In the genomic region with DNA sequence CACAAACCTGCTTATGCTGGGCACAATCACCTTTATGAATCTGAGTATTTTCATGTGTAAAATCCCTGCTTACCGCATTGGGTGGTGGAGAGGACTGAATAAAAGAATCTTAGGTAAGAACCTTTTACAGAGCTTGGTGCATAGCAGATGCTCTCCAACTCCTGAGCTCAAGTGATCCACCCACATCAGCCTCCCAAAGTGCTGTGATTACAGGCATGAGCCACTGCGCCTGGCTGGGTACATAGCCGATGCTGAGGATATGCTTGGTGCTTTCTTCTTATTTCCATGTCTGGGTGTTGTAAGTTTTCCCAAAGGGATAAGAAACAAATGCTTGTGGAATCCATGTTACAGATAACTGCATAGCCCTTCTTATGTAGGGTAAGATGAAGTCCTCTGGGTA, we compare ENCODE assay signal across 15 cellular contexts.
DNase-seq lines count a peak whose midpoint lies in the region; ATAC-seq, FAIRE-seq and TF ChIP-seq lines count a peak whose summit lies in the region.
"Had no signal": no experiment of that assay in that cellular context is flagged by ENCODE, and none has a peak within 500 bp of the region (broad histone marks: within the 10 kb centered on the region; RNA-seq: fewer than 3 reads in every experiment).

No MANE protein-coding gene starts in this region.

- H3K36me3 Mint-ChIP-seq in nephron progenitor cell (ENCODE audit: low read depth) = no peaks in the 10 kb centered on the region
- H3K36me3 Mint-ChIP-seq in activated naive CD4-positive, alpha-beta T cell treated with anti-CD3 and anti-CD28 coated beads, Interleukin-2, amount 50 U/mL, for 72 hours = peaks cover 0 to 9% of the 10 kb centered on the region in 2 donors
- H3K36me3 Mint-ChIP-seq: CD4-positive, CD25-positive, alpha-beta regulatory T cell had no signal

- H3K9me3 Mint-ChIP-seq in nephron progenitor cell = peaks cover 35% of the 10 kb centered on the region
- H3K9me3 Mint-ChIP-seq in activated naive CD4-positive, alpha-beta T cell treated with anti-CD3 and anti-CD28 coated beads, Interleukin-2, amount 50 U/mL, for 72 hours = peaks cover under 1 to 4% of the 10 kb centered on the region in 2 donors

- intact Hi-C loops in head of caudate nucleus (cut with DNase I) = no loop called here
- intact Hi-C loops in pancreas (cut with DNase I) = no loop called here

- no peaks in the 10 kb centered on the region for H3K27me3 ChIP-seq in pancreas

- peak; percentile 5 to 20 (median 7) for ATAC-seq in pancreas
- no peak for ATAC-seq in activated naive CD4-positive, alpha-beta T cell treated with anti-CD3 and anti-CD28 coated beads, Interleukin-2, amount 50 U/mL, for 72 hours
- ATAC-seq: HCT116 had no signal

- H3K4me3 ChIP-seq in pancreas = no peak overlapping the region

- H3K4me1 Mint-ChIP-seq in nephron progenitor cell = no peaks in the 10 kb centered on the region

- no peaks in the 10 kb centered on the region for H3K36me3 ChIP-seq in pancreas

- peaks cover 0 to 15% (median 0%) of the 10 kb centered on the region in 3 donors for H3K4me1 ChIP-seq in pancreas

- no peak for TF ChIP-seq CTCF in pancreas (IDR thresholded peaks at IDR 0.05)
- no peak for TF ChIP-seq CTCF in nephron progenitor cell (IDR thresholded peaks at IDR 0.05)

- no peak overlapping the region for H3K27ac ChIP-seq in pancreas
- H3K27ac ChIP-seq: 22Rv1 had no signal

- H3K27me3 Mint-ChIP-seq in nephron progenitor cell (ENCODE audit: low read depth, poor library complexity) = peaks cover 18% of the 10 kb centered on the region
- H3K27me3 Mint-ChIP-seq: CD4-positive, CD25-positive, alpha-beta regulatory T cell had no signal

- H3K9me3 ChIP-seq in pancreas = no peaks in the 10 kb centered on the region

- DNase-seq in activated CD8-positive, alpha-beta memory T cell treated with anti-CD3 and anti-CD28 coated beads for 24 hours = peak; percentile 19
- DNase-seq in activated CD8-positive, alpha-beta memory T cell treated with anti-CD3 and anti-CD28 coated beads, Interleukin-2, amount 50 U/mL, for 48 hours = no peak
- peak in 32 of 42 donors; percentile 31 to 89 (median 64) for DNase-seq in head of caudate nucleus
- DNase-seq in pancreas = no peak
- DNase-seq in nephron progenitor cell = no peak
- DNase-seq in NCI-H82 treated with DMSO at 0.1 percent for 48 hours (lab: John Stamatoyannopoulos, UW; ENCODE audit: unreplicated experiment) = no peak
- no peak for DNase-seq in T-helper 9 cell
- no peak for DNase-seq in activated naive CD4-positive, alpha-beta T cell treated with anti-CD3 and anti-CD28 coated beads, Interleukin-2, amount 50 U/mL, for 72 hours (ENCODE audit: low spot score in 2 of 2)
- DNase-seq: CD4-positive, CD25-positive, alpha-beta regulatory T cell; DMS53; GF-D8; IMR-90 had no signal

- H3K27ac Mint-ChIP-seq in nephron progenitor cell = no peak overlapping the region
- no peak overlapping the region for H3K27ac Mint-ChIP-seq in activated naive CD4-positive, alpha-beta T cell treated with anti-CD3 and anti-CD28 coated beads, Interleukin-2, amount 50 U/mL, for 72 hours
- H3K27ac Mint-ChIP-seq: CD4-positive, CD25-positive, alpha-beta regulatory T cell had no signal

- 55 to 66% methylated on average over 3 of the region's 3 CpGs for WGBS in pancreas, 2 donors

- FAIRE-seq in pancreas (lab: Jason Lieb, UNC) = no peak
- FAIRE-seq: H54 had no signal

- H3K4me3 Mint-ChIP-seq in nephron progenitor cell = no peak overlapping the region
- H3K4me3 Mint-ChIP-seq: CD4-positive, CD25-positive, alpha-beta regulatory T cell had no signal

Comparison
In these comparisons a context has a peak if more than half of its experiments do, and no peak if none do; other contexts are left out.
1. DNase-seq: peak in activated CD8-positive, alpha-beta memory T cell treated with anti-CD3 and anti-CD28 coated beads for 24 hours (single experiment) and head of caudate nucleus (32 of 42); none in activated CD8-positive, alpha-beta memory T cell treated with anti-CD3 and anti-CD28 coated beads, Interleukin-2, amount 50 U/mL, for 48 hours (single experiment), pancreas (0 of 6), nephron progenitor cell (single experiment), NCI-H82 treated with DMSO at 0.1 percent for 48 hours (single experiment), T-helper 9 cell (single experiment) and activated naive CD4-positive, alpha-beta T cell treated with anti-CD3 and anti-CD28 coated beads, Interleukin-2, amount 50 U/mL, for 72 hours (0 of 2).
2. ATAC-seq: peak in pancreas (4 of 4); none in activated naive CD4-positive, alpha-beta T cell treated with anti-CD3 and anti-CD28 coated beads, Interleukin-2, amount 50 U/mL, for 72 hours (0 of 2).